ENCODE assay signal across 9 cellular contexts in the genomic region with DNA sequence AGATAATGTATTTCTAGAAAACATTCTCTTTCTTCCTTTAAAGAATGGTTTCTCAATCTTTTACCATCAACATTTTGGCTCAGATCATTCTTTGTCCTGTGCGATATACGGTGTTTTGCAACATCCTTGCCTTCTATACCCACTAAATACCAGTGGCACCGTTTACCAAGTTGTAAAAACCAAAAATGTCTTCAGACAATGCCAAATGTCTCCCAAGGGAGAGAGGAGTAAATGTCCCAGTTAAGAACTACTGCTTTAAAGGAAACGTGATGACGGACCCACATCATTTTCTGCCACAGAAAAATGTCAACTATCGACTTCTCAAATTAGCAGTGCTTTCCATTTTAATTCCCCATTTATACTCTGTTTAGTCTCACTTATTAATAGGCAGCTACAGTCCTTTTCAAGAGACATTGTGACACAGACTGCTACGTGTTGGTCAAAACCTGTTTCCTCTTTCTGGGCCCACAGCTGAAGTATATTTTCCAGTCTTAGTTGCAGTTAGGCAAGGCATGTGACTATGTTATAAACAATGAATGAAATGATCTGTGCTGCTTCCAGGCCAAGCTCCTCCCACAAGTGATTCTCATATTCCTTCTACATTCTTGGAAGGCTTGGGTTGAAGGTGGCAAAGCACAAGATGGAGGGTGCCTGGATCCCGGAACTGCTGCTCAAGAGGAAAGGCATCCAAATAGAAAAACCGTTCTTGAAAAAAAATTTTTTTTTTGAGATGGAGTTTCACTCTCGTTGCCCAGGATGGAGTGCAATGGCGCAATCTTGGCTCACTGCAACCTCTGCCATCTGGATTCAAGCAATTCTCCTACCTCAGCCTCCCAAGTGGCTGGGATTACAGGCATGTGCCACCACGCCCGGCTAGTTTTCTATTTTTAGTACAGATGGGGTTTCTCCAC. TPM values are rescaled to one million over a fixed set of nuclear protein-coding genes. Genes with fewer than 3 reads are reported as not detected.
DNase-seq lines count a peak whose midpoint lies in the region; ATAC-seq and TF ChIP-seq lines count a peak whose summit lies in the region.
"Had no signal": no experiment of that assay in that cellular context is flagged by ENCODE, and none has a peak within 500 bp of the region (broad histone marks: within the 10 kb centered on the region; RNA-seq: fewer than 3 reads in every experiment).

No MANE protein-coding gene starts in this region.

- H3K36me3 ChIP-seq in suprapubic skin = peaks cover 42% of the 10 kb centered on the region
- H3K36me3 ChIP-seq in CD8-positive, alpha-beta memory T cell (ENCODE audit: insufficient read depth, low read length) = peaks cover 7% of the 10 kb centered on the region

- TF ChIP-seq CTCF in suprapubic skin (IDR thresholded peaks at IDR 0.05) = no peak
- TF ChIP-seq CTCF in H9 (conservative IDR thresholded peaks at IDR 0.05) = no peak

- no peak overlapping the region for H3K23ac ChIP-seq in H9 (ENCODE audit: insufficient read length, low read depth, low read length)

- no peak overlapping the region for H4K5ac ChIP-seq in H9 (ENCODE audit: insufficient read length, low read depth, low read length)

- H2BK20ac ChIP-seq in H9 (ENCODE audit: low read depth, low read length, poor library complexity, severe bottlenecking) = no peak overlapping the region

- H2BK15ac ChIP-seq in H9 (ENCODE audit: low read depth, low read length) = no peak overlapping the region

- no peaks in the 10 kb centered on the region for H3K4me1 ChIP-seq in right cardiac atrium (ENCODE audit: control insufficient read depth, insufficient read depth, low read length)
- peaks cover 10% of the 10 kb centered on the region for H3K4me1 ChIP-seq in suprapubic skin
- H3K4me1 ChIP-seq in CD8-positive, alpha-beta memory T cell (ENCODE audit: insufficient read depth, low read length) = no peaks in the 10 kb centered on the region
- H3K4me1 ChIP-seq in H9 (ENCODE audit: insufficient read depth, low read length) = no peaks in the 10 kb centered on the region

- WGBS in right cardiac atrium = 79% methylated on average over 13 of the region's 13 CpGs
- WGBS in suprapubic skin = 65% methylated on average over 13 of the region's 13 CpGs
- WGBS in H9 (ENCODE audit: extremely low coverage, insufficient read length, low lambda C conversion rate) = no CpG with 5 or more reads among the region's 13 CpGs

- no peak overlapping the region for H4K91ac ChIP-seq in H9 (ENCODE audit: insufficient read length, low read depth, low read length)

- peaks cover 9 to 69% (median 23%) of the 10 kb centered on the region in 3 donors for H3K36me3 Mint-ChIP-seq in CD8-positive, alpha-beta memory T cell
- peaks cover 2 to 11% (median 4%) of the 10 kb centered on the region in 3 experiments; a peak in 5 of 7 replicates for H3K36me3 Mint-ChIP-seq in H9 (ENCODE audit: insufficient read depth in 1 of 3, low read depth in 3 of 3)

- no peaks in the 10 kb centered on the region for H3K4me1 Mint-ChIP-seq in CD8-positive, alpha-beta memory T cell
- no peaks in the 10 kb centered on the region for H3K4me1 Mint-ChIP-seq in H9

- H3T11ph ChIP-seq in H9 (ENCODE audit: low read length) = no peak overlapping the region

- H3K4me2 ChIP-seq in H9 (ENCODE audit: insufficient read depth, insufficient read length, low read length) = no peak overlapping the region

- H3K4ac ChIP-seq in H9 (ENCODE audit: low read depth, low read length) = no peak overlapping the region

- no peak for TF ChIP-seq EP300 in suprapubic skin (IDR thresholded peaks at IDR 0.05)

- CTCF ChIA-PET in CD8-positive, alpha-beta memory T cell (lab: Charles Lee) = no interaction called here

- H3K9ac ChIP-seq in H9 (ENCODE audit: extremely low read depth, insufficient read length, low read length) = no peak overlapping the region

- H4K8ac ChIP-seq in H9 (replicated peaks; ENCODE audit: insufficient read length, low read depth, low read length) = no peak overlapping the region

- no peaks in the 10 kb centered on the region for H3K27me3 Mint-ChIP-seq in CD8-positive, alpha-beta memory T cell
- H3K27me3 Mint-ChIP-seq in H9 (ENCODE audit: low read depth) = no peaks in the 10 kb centered on the region

- H3K9me3 ChIP-seq in right cardiac atrium (ENCODE audit: control insufficient read depth, low read length) (no peaks in the 10 kb centered on the region), suprapubic skin (no peaks in the 10 kb centered on the region), H9 (ENCODE audit: control insufficient read depth, low read depth, low read length) (no peaks in the 10 kb centered on the region)
- no peaks in the 10 kb centered on the region for H3K9me3 ChIP-seq in CD8-positive, alpha-beta memory T cell (ENCODE audit: low read length)

- intact Hi-C loops in right cardiac atrium (cut with DNase I) = no loop called here

- H3K27ac Mint-ChIP-seq in CD8-positive, alpha-beta memory T cell = peak overlapping the region in 2 of 8 donors; percentile 21 to 56
- H3K27ac Mint-ChIP-seq in H9 = no peak overlapping the region

- H3K27ac ChIP-seq in right cardiac atrium (ENCODE audit: low read length) (no peak overlapping the region), suprapubic skin (peak overlapping the region; percentile 68), H9 (ENCODE audit: insufficient read length, low read depth, low read length) (no peak overlapping the region)
- H3K27ac ChIP-seq in CD8-positive, alpha-beta memory T cell (ENCODE audit: low read depth, low read length) = no peak overlapping the region

- H2BK5ac ChIP-seq in H9 (ENCODE audit: insufficient read length, low read length) = no peak overlapping the region

- DNase-seq in H4 (ENCODE audit: low spot score) (peak; percentile 82), SKM-1 (lab: John Stamatoyannopoulos, UW; ENCODE audit: unreplicated experiment) (peak; percentile 22), right cardiac atrium (no peak), suprapubic skin (ENCODE audit: low spot score in 2 of 2) (peak in 1 of 2 donors; percentile 83), NCI-H510A (lab: John Stamatoyannopoulos, UW) (no peak), H9 (no peak)
- no peak for DNase-seq in CD8-positive, alpha-beta memory T cell
- DNase-seq: NCI-H2081; stimulated activated CD4-positive, alpha-beta T cell treated with anti-CD3 and anti-CD28 coated beads, Interleukin-2, amount 100 ng/mL, for 24 hours had no signal

- no peak overlapping the region for H2BK120ac ChIP-seq in H9 (ENCODE audit: low read depth, low read length, poor library complexity, severe bottlenecking)

- H3K79me1 ChIP-seq in H9 (ENCODE audit: insufficient read depth, low read depth, low read length, poor library complexity, severe bottlenecking) = no peaks in the 10 kb centered on the region

- peak; percentile 23 to 43 for ATAC-seq in right cardiac atrium

- H3K14ac ChIP-seq in H9 (ENCODE audit: insufficient read depth, low read length) = no peak overlapping the region

- H3K4me3 ChIP-seq in right cardiac atrium (ENCODE audit: low read length) (no peak overlapping the region), suprapubic skin (no peak overlapping the region)
- H3K4me3 ChIP-seq in CD8-positive, alpha-beta memory T cell (ENCODE audit: low read length) = no peak overlapping the region

- no peak overlapping the region for H2BK12ac ChIP-seq in H9 (ENCODE audit: insufficient read length, low read depth, low read length)

- no peak overlapping the region for H3K18ac ChIP-seq in H9 (ENCODE audit: insufficient read length, low read depth, low read length)

- no peaks in the 10 kb centered on the region for H3K23me2 ChIP-seq in H9 (ENCODE audit: insufficient read length, low read depth, low read length, poor library complexity, severe bottlenecking)

- no peaks in the 10 kb centered on the region for H3K79me2 ChIP-seq in H9 (ENCODE audit: insufficient read depth, low read length)

- H3K27me3 ChIP-seq in right cardiac atrium (ENCODE audit: control insufficient read depth, insufficient read depth) (no peaks in the 10 kb centered on the region), suprapubic skin (no peaks in the 10 kb centered on the region), H9 (ENCODE audit: insufficient read depth, low read length) (no peaks in the 10 kb centered on the region)
- no peaks in the 10 kb centered on the region for H3K27me3 ChIP-seq in CD8-positive, alpha-beta memory T cell (ENCODE audit: insufficient read depth, low read length, poor library complexity, severe bottlenecking)

- H2AK5ac ChIP-seq in H9 (ENCODE audit: insufficient read length, low read length) = no peak overlapping the region

- H3K56ac ChIP-seq in H9 (ENCODE audit: insufficient read length, low read depth, low read length) = no peak overlapping the region

- POLR2A ChIA-PET in CD8-positive, alpha-beta memory T cell (lab: Charles Lee) = no interaction called here

- H2AFZ ChIP-seq in H9 (ENCODE audit: low read length) = no peak overlapping the region

- TF ChIP-seq POLR2A in suprapubic skin (IDR thresholded peaks at IDR 0.05) = no peak

- H4K20me1 ChIP-seq in H9 (ENCODE audit: control insufficient read depth, insufficient read depth, insufficient read length) = no peaks in the 10 kb centered on the region

- no peak overlapping the region for H3K4me3 Mint-ChIP-seq in CD8-positive, alpha-beta memory T cell
- H3K4me3 Mint-ChIP-seq in H9 = no peak overlapping the region

- no peaks in the 10 kb centered on the region for H3K9me3 Mint-ChIP-seq in CD8-positive, alpha-beta memory T cell
- H3K9me3 Mint-ChIP-seq in H9 = no peaks in the 10 kb centered on the region

RNA-seq across cellular contexts. Expression of gene PRXL2C, which starts 8.8 kb away (rescaled TPM):
- total RNA-seq in H4 (2014; rRNA removed; shearing (Covaris generic)) = 15.0 TPM in 2 replicates
- 10 to 100 TPM; 12.0 to 27.3 (median 15.9) TPM for total RNA-seq in right cardiac atrium
- polyA plus RNA-seq in right cardiac atrium = 10.6 TPM
- total RNA-seq in suprapubic skin = 10 to 100 TPM; 11.2 to 16.0 (median 13.6) TPM
- total RNA-seq in CD8-positive, alpha-beta memory T cell = 10 to 100 TPM; 12.0 to 15.2 TPM
- 9.3 TPM for polyA plus RNA-seq in CD8-positive, alpha-beta memory T cell
- total RNA-seq in H9 (2021) = 4.7 and 5.9 TPM in 2 replicates

RNA-seq across cellular contexts. Expression of gene CDC14B, which starts 26.7 kb away (rescaled TPM):
- 14.4 TPM in 2 replicates for total RNA-seq in H4 (2014; rRNA removed; shearing (Covaris generic))
- 10 to 100 TPM; 14.4 to 15.7 (median 15.4) TPM for total RNA-seq in right cardiac atrium
- 5.9 TPM for polyA plus RNA-seq in right cardiac atrium
- 10 to 100 TPM in 2 of 4 donors, 1 to 10 TPM in 2; 4.9 to 11.2 (median 8.9) TPM for total RNA-seq in suprapubic skin
- 1 to 10 TPM; 4.6 to 6.3 TPM for total RNA-seq in CD8-positive, alpha-beta memory T cell
- polyA plus RNA-seq in CD8-positive, alpha-beta memory T cell = 8.2 TPM
- 26.6 and 28.4 TPM in 2 replicates for total RNA-seq in H9 (2021)

Comparison
In these comparisons a context has a peak if more than half of its experiments do, and no peak if none do; other contexts are left out.
1. DNase-seq: peak in H4 (single experiment) and SKM-1 (single experiment); none in right cardiac atrium (0 of 3), CD8-positive, alpha-beta memory T cell (0 of 5), NCI-H510A (single experiment) and H9 (single experiment).